ENCODE assay signal across 1 cellular context in genomic region chr19:680287-681028, GRCh38.
TF ChIP-seq lines count a peak whose summit lies in the region.

No MANE protein-coding gene starts in this region.

TF ChIP-seq in HepG2, 621 proteins besides CTCF, POLR2A, EP300 and RAD21 (continued from another document and continues in another):
- TF ChIP-seq ZNF580 (CRISPR knock-in tag; IDR thresholded peaks at IDR 0.05; ENCODE audit: borderline replicate concordance, low read depth) = no peak
- TF ChIP-seq SOX5 (CRISPR knock-in tag; IDR thresholded peaks at IDR 0.05; ENCODE audit: borderline replicate concordance) = no peak
- 0 out of 2 replicates have a peak, but pooled peaks have one; percentile 67 for TF ChIP-seq ZNF749 (CRISPR knock-in tag; IDR thresholded peaks at IDR 0.05; ENCODE audit: borderline replicate concordance)
- TF ChIP-seq ZBTB34 (CRISPR knock-in tag; IDR thresholded peaks at IDR 0.05) = no peak
- TF ChIP-seq CERS6 (CRISPR knock-in tag; IDR thresholded peaks at IDR 0.05) = no peak
- no peak; the same call in 1 of the 2 replicates for TF ChIP-seq ZNF776 (CRISPR knock-in tag; IDR thresholded peaks at IDR 0.05)
- no peak for TF ChIP-seq ZNF577 (CRISPR knock-in tag; IDR thresholded peaks at IDR 0.05; ENCODE audit: borderline replicate concordance, low read depth)
- no peak for TF ChIP-seq ZNF589 (CRISPR knock-in tag; conservative IDR thresholded peaks at IDR 0.05)
- no peak for TF ChIP-seq ZMYM3 (CRISPR knock-in tag; IDR thresholded peaks at IDR 0.05)
- TF ChIP-seq ZBTB33 (CRISPR knock-in tag; IDR thresholded peaks at IDR 0.05) = no peak
- no peak; the same call in 1 of the 2 replicates for TF ChIP-seq CHD4 (IDR thresholded peaks at IDR 0.05; ENCODE audit: borderline replicate concordance, low read length)
- 0 out of 2 replicates have a peak, but pooled peaks have one; percentile 5 for TF ChIP-seq ZBTB21 (CRISPR knock-in tag; IDR thresholded peaks at IDR 0.05)
- TF ChIP-seq MED13 (CRISPR knock-in tag; IDR thresholded peaks at IDR 0.05) = no peak
- TF ChIP-seq SATB2 (CRISPR knock-in tag; IDR thresholded peaks at IDR 0.05) = no peak
- TF ChIP-seq ZBED4 (CRISPR knock-in tag; IDR thresholded peaks at IDR 0.05; ENCODE audit: borderline replicate concordance) = no peak
- TF ChIP-seq GRHL1 (CRISPR knock-in tag; conservative IDR thresholded peaks at IDR 0.05) = no peak
- TF ChIP-seq HCFC1 (IDR thresholded peaks at IDR 0.05; ENCODE audit: low read depth, low read length) = no peak
- TF ChIP-seq RBM22 (optimal IDR thresholded peaks at IDR 0.05; ENCODE audit: low read length) = no peak
- no peak for TF ChIP-seq ZFP41 (CRISPR knock-in tag; IDR thresholded peaks at IDR 0.05; ENCODE audit: borderline replicate concordance)
- 0 out of 2 replicates have a peak, but pooled peaks have one; percentile 40 for TF ChIP-seq ZNF605 (CRISPR knock-in tag; IDR thresholded peaks at IDR 0.05)
- TF ChIP-seq ZNF44 (CRISPR knock-in tag; IDR thresholded peaks at IDR 0.05) = no peak
- TF ChIP-seq ZNF160 (CRISPR knock-in tag; IDR thresholded peaks at IDR 0.05) = no peak
- TF ChIP-seq HNRNPH1 (optimal IDR thresholded peaks at IDR 0.05; ENCODE audit: low read depth, low read length) = no peak
- peak; percentile 65; the same call in 1 of the 2 replicates for TF ChIP-seq ZNF574 (CRISPR knock-in tag; IDR thresholded peaks at IDR 0.05)
- no peak for TF ChIP-seq TCF12 (IDR thresholded peaks at IDR 0.05)
- TF ChIP-seq TCF12 (CRISPR knock-in tag; IDR thresholded peaks at IDR 0.05) = no peak
- TF ChIP-seq TFE3 (CRISPR knock-in tag; IDR thresholded peaks at IDR 0.05) = peak; percentile 5
- TF ChIP-seq ZBTB42 (CRISPR knock-in tag; IDR thresholded peaks at IDR 0.05) = no peak
- TF ChIP-seq LRRFIP1 (CRISPR knock-in tag; conservative IDR thresholded peaks at IDR 0.05) = no peak
- no peak for TF ChIP-seq FUBP1 (CRISPR knock-in tag; IDR thresholded peaks at IDR 0.05; ENCODE audit: borderline replicate concordance)
- TF ChIP-seq ZNF205 (CRISPR knock-in tag; IDR thresholded peaks at IDR 0.05) = peak; percentile 70; the same call in 1 of the 2 replicates
